In genomic region chr1:6066680-6067079, GRCh38 we compare ENCODE assay signal across 20 cellular contexts.
"Had no signal": no experiment of that assay in that cellular context is flagged by ENCODE, and none has a peak within 500 bp of the region (broad histone marks: within the 10 kb centered on the region; RNA-seq: fewer than 3 reads in every experiment).

No MANE protein-coding gene starts in this region.

- H3K9ac ChIP-seq: neural progenitor cell had no signal

- H3K4me3 ChIP-seq: lung, neural progenitor cell, prostate gland, right atrium auricular region, smooth muscle cell, testis, tibial artery had no signal

- H3K9me3 ChIP-seq: prostate gland, right atrium auricular region, testis, tibial artery had no signal

- H3K4me1 ChIP-seq: neural progenitor cell, prostate gland, testis, tibial artery had no signal

- H3K9me3 Mint-ChIP-seq: memory B cell, nephron, neural progenitor cell, type B pancreatic cell had no signal

- H3K27ac ChIP-seq: neural progenitor cell, prostate gland, right atrium auricular region, testis, tibial artery had no signal

- H3K4me3 Mint-ChIP-seq: memory B cell, nephron, neural progenitor cell, type B pancreatic cell had no signal

- DNase-seq: cortex of kidney; head of caudate nucleus; nucleus accumbens; stimulated activated CD4-positive, alpha-beta T cell treated with anti-CD3 and anti-CD28 coated beads, Interleukin-12 subunit alpha, Interleukin-12 subunit beta, amount 100 ng/mL, for 4 hours; stimulated activated CD4-positive, alpha-beta T cell treated with anti-CD3 and anti-CD28 coated beads, Interleukin-1b, Interleukin-23, amount 100 ng/mL, for 48 hours; stimulated activated CD4-positive, alpha-beta T cell treated with anti-CD3 and anti-CD28 coated beads, Interleukin-4, amount 100 ng/mL, for 1 hour; stimulated activated CD8-positive, alpha-beta memory T cell treated with anti-CD3 and anti-CD28 coated beads, Interleukin-4, amount 100 ng/mL, for 48 hours; stimulated activated naive CD8-positive, alpha-beta T cell treated with anti-CD3 and anti-CD28 coated beads, Interleukin-15, Interleukin-2, amounts not matched to agents 100 U/mL and 50 U/mL, for 24 hours; substantia nigra; testis; tibial artery had no signal

- H3K27me3 Mint-ChIP-seq: memory B cell had no signal

- H2AFZ ChIP-seq: neural progenitor cell had no signal

- H3K4me2 ChIP-seq: neural progenitor cell, smooth muscle cell had no signal

- H3K36me3 Mint-ChIP-seq: neural progenitor cell, type B pancreatic cell had no signal

- H3K4me1 Mint-ChIP-seq: memory B cell, neural progenitor cell had no signal

- ATAC-seq: sciatic nerve; stimulated activated naive CD8-positive, alpha-beta T cell treated with anti-CD3 and anti-CD28 coated beads, Interleukin-15, Interleukin-2, amounts not matched to agents 100 U/mL and 50 U/mL, for 24 hours had no signal

- H3K27ac Mint-ChIP-seq: memory B cell, nephron, neural progenitor cell, type B pancreatic cell had no signal

- H3K27me3 ChIP-seq: neural progenitor cell, right atrium auricular region, testis had no signal

- H3K36me3 ChIP-seq: neural progenitor cell, prostate gland, right atrium auricular region, tibial artery had no signal
